ENCODE assay signal across 8 cellular contexts in genomic region chr12:116274552-116275375, GRCh38. TPM values are rescaled to one million over a fixed set of nuclear protein-coding genes. Genes with fewer than 3 reads are reported as not detected.
A peak's percentile ranks its signal among the peaks of the same experiment; 100 is the strongest.
DNase-seq lines count a peak whose midpoint lies in the region; ATAC-seq and TF ChIP-seq lines count a peak whose summit lies in the region.

No MANE protein-coding gene starts in this region.

- no peaks in the 10 kb centered on the region for H3K9me3 Mint-ChIP-seq in activated T-cell treated with anti-CD3 and anti-CD28 coated beads, Interleukin-2, amount 50 U/mL, for 4 hours
- no peaks in the 10 kb centered on the region for H3K9me3 Mint-ChIP-seq in activated B cell treated with CpG ODN at 0.5 μM for 24 hours

- no peak for TF ChIP-seq EP300 in suprapubic skin (IDR thresholded peaks at IDR 0.05)

- H3K4me3 Mint-ChIP-seq in activated T-cell treated with anti-CD3 and anti-CD28 coated beads, Interleukin-2, amount 50 U/mL, for 4 hours: peak overlapping the region; percentile 41
- H3K4me3 Mint-ChIP-seq in activated B cell treated with CpG ODN at 0.5 μM for 24 hours: peak overlapping the region; percentile 56

- DNase-seq in activated T-cell treated with anti-CD3 and anti-CD28 coated beads, Interleukin-2, amount 50 U/mL, for 4 hours: no peak
- DNase-seq in activated T-cell treated with anti-CD3 and anti-CD28 coated beads, Interleukin-2, amount 50 U/mL, for 1 hour: no peak
- DNase-seq in activated B cell treated with CpG ODN at 0.5 μM for 24 hours (no peak), foreskin keratinocyte (no peak), suprapubic skin (ENCODE audit: low spot score in 2 of 2) (no peak), HK-2 (ENCODE audit: unreplicated experiment) (no peak), body of pancreas (no peak)

- H3K4me1 Mint-ChIP-seq in activated T-cell treated with anti-CD3 and anti-CD28 coated beads, Interleukin-2, amount 50 U/mL, for 4 hours (ENCODE audit: low read depth): peaks cover 38% of the 10 kb centered on the region
- H3K4me1 Mint-ChIP-seq in activated B cell treated with CpG ODN at 0.5 μM for 24 hours: peaks cover 50% of the 10 kb centered on the region

- TF ChIP-seq POLR2A in suprapubic skin (IDR thresholded peaks at IDR 0.05) (no peak), body of pancreas (IDR thresholded peaks at IDR 0.05) (no peak)

- 30% methylated on average over 5 of the region's 5 CpGs for WGBS in suprapubic skin
- WGBS in body of pancreas, 2 donors: 34 to 37% methylated on average over 5 of the region's 5 CpGs

- POLR2A ChIA-PET in activated B cell treated with CpG ODN at 0.5 μM for 24 hours (lab: Charles Lee): interaction anchor here (0.6 to 5.3 kb wide), 2 partner anchors 217 to 284 kb away, joined by 3 to 40 read pairs; partner anchors contain the start of gene MAP1LC3B2

- intact Hi-C loops in activated B cell treated with CpG ODN at 0.5 μM for 24 hours (cut with micrococcal nuclease) (loop anchor here (2.0 to 5.0 kb wide), 4 partner anchors 16 to 277 kb away; no protein-coding TSS in a partner anchor), body of pancreas (cut with DNase I) (no loop called here)

- H3K4me1 ChIP-seq in foreskin keratinocyte (peaks cover 28% of the 10 kb centered on the region), suprapubic skin (peaks cover 43% of the 10 kb centered on the region), body of pancreas (peaks cover 36% of the 10 kb centered on the region)

- no peak overlapping the region for H3K27ac Mint-ChIP-seq in activated B cell treated with CpG ODN at 0.5 μM for 24 hours

- H3K9me3 ChIP-seq in suprapubic skin (no peaks in the 10 kb centered on the region), body of pancreas (no peaks in the 10 kb centered on the region)

- CTCF ChIA-PET in activated B cell treated with CpG ODN at 0.5 μM for 24 hours (lab: Charles Lee): interaction anchor here (2.3 kb wide), 2 partner anchors 11 to 325 kb away, joined by 9 to 13 read pairs; no protein-coding TSS in a partner anchor

- H3K27me3 ChIP-seq in foreskin keratinocyte (no peaks in the 10 kb centered on the region), suprapubic skin (no peaks in the 10 kb centered on the region), body of pancreas (no peaks in the 10 kb centered on the region)

- H3K36me3 Mint-ChIP-seq in activated T-cell treated with anti-CD3 and anti-CD28 coated beads, Interleukin-2, amount 50 U/mL, for 4 hours (ENCODE audit: insufficient read depth): no peaks in the 10 kb centered on the region
- peaks cover 16% of the 10 kb centered on the region for H3K36me3 Mint-ChIP-seq in activated B cell treated with CpG ODN at 0.5 μM for 24 hours (ENCODE audit: low read depth)

- no peak for ATAC-seq in activated T-cell treated with anti-CD3 and anti-CD28 coated beads, Interleukin-2, amount 50 U/mL, for 4 hours
- ATAC-seq in activated B cell treated with CpG ODN at 0.5 μM for 24 hours (ENCODE audit: low read depth) (no peak), foreskin keratinocyte (no peak), body of pancreas (no peak), GM18861 (IDR thresholded peaks at IDR 0.05; ENCODE audit: unreplicated experiment) (no peak)

- H3K4me3 ChIP-seq in suprapubic skin (peak overlapping the region; percentile 86), body of pancreas (no peak overlapping the region)

- peak overlapping the region; percentile 70 for H3K27ac ChIP-seq in foreskin keratinocyte
- H3K27ac ChIP-seq in suprapubic skin: peak overlapping the region; percentile 99
- H3K27ac ChIP-seq in body of pancreas: no peak overlapping the region

- H3K27me3 Mint-ChIP-seq in activated T-cell treated with anti-CD3 and anti-CD28 coated beads, Interleukin-2, amount 50 U/mL, for 4 hours (ENCODE audit: low read depth): no peaks in the 10 kb centered on the region
- H3K27me3 Mint-ChIP-seq in activated B cell treated with CpG ODN at 0.5 μM for 24 hours: no peaks in the 10 kb centered on the region

- H3K36me3 ChIP-seq in suprapubic skin (no peaks in the 10 kb centered on the region), body of pancreas (replicated peaks in 1 of 2; ENCODE audit: insufficient read depth in 1 of 2, low read depth in 2 of 2) (no peaks in the 10 kb centered on the region)

- no peak for TF ChIP-seq CTCF in activated B cell treated with CpG ODN at 0.5 μM for 24 hours (IDR thresholded peaks at IDR 0.05)
- TF ChIP-seq CTCF in foreskin keratinocyte (conservative IDR thresholded peaks at IDR 0.05): no peak
- TF ChIP-seq CTCF in suprapubic skin (IDR thresholded peaks at IDR 0.05): no peak
- no peak for TF ChIP-seq CTCF in body of pancreas (IDR thresholded peaks at IDR 0.05)

RNA-seq across cellular contexts. Expression of gene MED13L, which starts 2.7 kb away (rescaled TPM):
- 10 to 100 TPM; 45.6 to 49.7 (median 47.5) TPM for total RNA-seq in activated T-cell treated with anti-CD3 and anti-CD28 coated beads, Interleukin-2, amount 50 U/mL, for 4 hours
- total RNA-seq in activated B cell treated with CpG ODN at 0.5 μM for 24 hours (164 and 183 TPM in 2 replicates), foreskin keratinocyte (42.4 and 50.1 TPM in 2 replicates), suprapubic skin (100 to 1,000 TPM; 173 to 418 (median 228) TPM), body of pancreas (10 to 100 TPM; 65.9 to 72.6 TPM)
- 4.6 and 5.3 TPM in 2 replicates for polyA plus RNA-seq in foreskin keratinocyte

Comparison
In these comparisons a context has a peak if more than half of its experiments do, and no peak if none do; other contexts are left out.
1. H3K27ac ChIP-seq: peak in foreskin keratinocyte (single experiment) and suprapubic skin (single experiment); none in body of pancreas (0 of 4).